In genomic region chr4:140213736-140214135, GRCh38 we compare ENCODE assay signal across 1 cellular context.
TF ChIP-seq lines count a peak whose summit lies in the region.

No MANE protein-coding gene starts in this region.

TF ChIP-seq in endothelial cell of umbilical vein, 7 proteins besides CTCF, POLR2A, EP300 and RAD21:
- TF ChIP-seq FOS (IDR thresholded peaks at IDR 0.05; ENCODE audit: borderline replicate concordance, insufficient read depth, low read length) (peak; percentile 36), POLR2AphosphoS5 (IDR thresholded peaks at IDR 0.05; ENCODE audit: insufficient read depth, low read depth, low read length) (no peak), MAX (IDR thresholded peaks at IDR 0.05; ENCODE audit: insufficient read depth, insufficient read length) (no peak)
